In the genomic region with DNA sequence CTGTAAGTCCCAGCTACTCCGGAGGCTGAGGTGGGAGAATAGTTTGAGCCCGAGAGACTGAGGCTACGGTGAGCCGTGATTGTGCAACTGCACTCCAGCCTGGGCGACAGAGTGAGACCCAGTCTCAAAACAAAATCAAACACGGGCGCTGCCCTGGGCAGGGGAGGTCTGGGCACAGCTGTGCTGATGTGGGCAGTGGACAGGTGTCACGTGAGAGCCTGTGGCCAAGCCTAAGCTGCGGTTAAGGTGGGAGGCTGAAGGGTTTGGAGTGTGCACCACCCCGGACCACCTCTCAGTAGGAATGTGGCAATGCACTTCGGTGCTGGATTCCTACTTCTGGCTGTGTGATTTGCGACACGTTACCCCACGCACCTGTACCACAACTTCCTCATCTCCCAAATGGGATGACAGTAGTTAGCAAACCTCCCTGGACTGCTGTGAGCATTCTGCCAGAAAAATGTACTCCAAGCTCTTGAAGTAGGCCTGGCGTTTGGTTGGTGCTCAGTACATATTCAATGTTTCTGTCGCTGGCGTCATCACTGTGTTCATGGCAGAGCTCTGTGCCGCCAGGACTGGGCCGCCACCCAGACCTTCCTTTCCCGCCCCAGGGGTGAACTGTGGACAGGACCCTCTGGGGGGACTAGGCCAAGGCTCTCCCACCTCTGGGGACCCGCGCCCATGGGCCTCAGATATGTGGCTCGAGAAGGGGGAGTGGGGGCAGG, we compare ENCODE assay signal across 1 cellular context.
TF ChIP-seq lines count a peak whose summit lies in the region.

No MANE protein-coding gene starts in this region.

TF ChIP-seq in K562, 482 proteins besides CTCF, POLR2A, EP300 and RAD21 (continued from another document and continues in another):
- TF ChIP-seq, protein P1, sequence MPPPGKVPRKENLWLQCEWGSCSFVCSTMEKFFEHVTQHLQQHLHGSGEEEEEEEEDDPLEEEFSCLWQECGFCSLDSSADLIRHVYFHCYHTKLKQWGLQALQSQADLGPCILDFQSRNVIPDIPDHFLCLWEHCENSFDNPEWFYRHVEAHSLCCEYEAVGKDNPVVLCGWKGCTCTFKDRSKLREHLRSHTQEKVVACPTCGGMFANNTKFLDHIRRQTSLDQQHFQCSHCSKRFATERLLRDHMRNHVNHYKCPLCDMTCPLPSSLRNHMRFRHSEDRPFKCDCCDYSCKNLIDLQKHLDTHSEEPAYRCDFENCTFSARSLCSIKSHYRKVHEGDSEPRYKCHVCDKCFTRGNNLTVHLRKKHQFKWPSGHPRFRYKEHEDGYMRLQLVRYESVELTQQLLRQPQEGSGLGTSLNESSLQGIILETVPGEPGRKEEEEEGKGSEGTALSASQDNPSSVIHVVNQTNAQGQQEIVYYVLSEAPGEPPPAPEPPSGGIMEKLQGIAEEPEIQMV (tag; conservative IDR thresholded peaks at IDR 0.05; ENCODE audit: low read depth) = no peak; the same call in 1 of the 2 replicates
- no peak for TF ChIP-seq NCOA1 (IDR thresholded peaks at IDR 0.05; ENCODE audit: low read depth)
- TF ChIP-seq, protein P2, sequence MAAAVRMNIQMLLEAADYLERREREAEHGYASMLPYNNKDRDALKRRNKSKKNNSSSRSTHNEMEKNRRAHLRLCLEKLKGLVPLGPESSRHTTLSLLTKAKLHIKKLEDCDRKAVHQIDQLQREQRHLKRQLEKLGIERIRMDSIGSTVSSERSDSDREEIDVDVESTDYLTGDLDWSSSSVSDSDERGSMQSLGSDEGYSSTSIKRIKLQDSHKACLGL (CRISPR knock-in tag; IDR thresholded peaks at IDR 0.05; ENCODE audit: borderline replicate concordance, poor library complexity, severe bottlenecking) = peak; percentile 5
- TF ChIP-seq ZBED1 (IDR thresholded peaks at IDR 0.05) = no peak
- TF ChIP-seq WHSC1 (IDR thresholded peaks at IDR 0.05; ENCODE audit: low read length) = peak; percentile 97
- no peak for TF ChIP-seq ZSCAN32 (CRISPR knock-in tag; IDR thresholded peaks at IDR 0.05)
- TF ChIP-seq CBX3 (IDR thresholded peaks at IDR 0.05; ENCODE audit: borderline replicate concordance in 1 of 2, low read length in 2 of 2) = peak in 1 of 2 experiments; percentile 40; a peak in 2 of 3 replicates
- TF ChIP-seq ZNF165 (CRISPR knock-in tag; IDR thresholded peaks at IDR 0.05; ENCODE audit: borderline replicate concordance) = peak; percentile 62; the same call in 1 of the 2 replicates
- TF ChIP-seq PRMT5 (CRISPR knock-in tag; IDR thresholded peaks at IDR 0.05) = 0 out of 2 replicates have a peak, but pooled peaks have one; percentile 71
- TF ChIP-seq ZNF76 (CRISPR knock-in tag; IDR thresholded peaks at IDR 0.05; ENCODE audit: borderline replicate concordance) = 0 out of 2 replicates have a peak, but pooled peaks have one; percentile 28
- peak; percentile 76; the same call in 1 of the 2 replicates for TF ChIP-seq ZNF212 (CRISPR knock-in tag; IDR thresholded peaks at IDR 0.05)
- TF ChIP-seq RUNX1 (IDR thresholded peaks at IDR 0.05; ENCODE audit: low read depth) = no peak
- no peak for TF ChIP-seq FOXK2 (conservative IDR thresholded peaks at IDR 0.05 in 1 of 2, IDR thresholded peaks at IDR 0.05 in 1 of 2; ENCODE audit: low read depth in 2 of 2)
- TF ChIP-seq, protein P3, sequence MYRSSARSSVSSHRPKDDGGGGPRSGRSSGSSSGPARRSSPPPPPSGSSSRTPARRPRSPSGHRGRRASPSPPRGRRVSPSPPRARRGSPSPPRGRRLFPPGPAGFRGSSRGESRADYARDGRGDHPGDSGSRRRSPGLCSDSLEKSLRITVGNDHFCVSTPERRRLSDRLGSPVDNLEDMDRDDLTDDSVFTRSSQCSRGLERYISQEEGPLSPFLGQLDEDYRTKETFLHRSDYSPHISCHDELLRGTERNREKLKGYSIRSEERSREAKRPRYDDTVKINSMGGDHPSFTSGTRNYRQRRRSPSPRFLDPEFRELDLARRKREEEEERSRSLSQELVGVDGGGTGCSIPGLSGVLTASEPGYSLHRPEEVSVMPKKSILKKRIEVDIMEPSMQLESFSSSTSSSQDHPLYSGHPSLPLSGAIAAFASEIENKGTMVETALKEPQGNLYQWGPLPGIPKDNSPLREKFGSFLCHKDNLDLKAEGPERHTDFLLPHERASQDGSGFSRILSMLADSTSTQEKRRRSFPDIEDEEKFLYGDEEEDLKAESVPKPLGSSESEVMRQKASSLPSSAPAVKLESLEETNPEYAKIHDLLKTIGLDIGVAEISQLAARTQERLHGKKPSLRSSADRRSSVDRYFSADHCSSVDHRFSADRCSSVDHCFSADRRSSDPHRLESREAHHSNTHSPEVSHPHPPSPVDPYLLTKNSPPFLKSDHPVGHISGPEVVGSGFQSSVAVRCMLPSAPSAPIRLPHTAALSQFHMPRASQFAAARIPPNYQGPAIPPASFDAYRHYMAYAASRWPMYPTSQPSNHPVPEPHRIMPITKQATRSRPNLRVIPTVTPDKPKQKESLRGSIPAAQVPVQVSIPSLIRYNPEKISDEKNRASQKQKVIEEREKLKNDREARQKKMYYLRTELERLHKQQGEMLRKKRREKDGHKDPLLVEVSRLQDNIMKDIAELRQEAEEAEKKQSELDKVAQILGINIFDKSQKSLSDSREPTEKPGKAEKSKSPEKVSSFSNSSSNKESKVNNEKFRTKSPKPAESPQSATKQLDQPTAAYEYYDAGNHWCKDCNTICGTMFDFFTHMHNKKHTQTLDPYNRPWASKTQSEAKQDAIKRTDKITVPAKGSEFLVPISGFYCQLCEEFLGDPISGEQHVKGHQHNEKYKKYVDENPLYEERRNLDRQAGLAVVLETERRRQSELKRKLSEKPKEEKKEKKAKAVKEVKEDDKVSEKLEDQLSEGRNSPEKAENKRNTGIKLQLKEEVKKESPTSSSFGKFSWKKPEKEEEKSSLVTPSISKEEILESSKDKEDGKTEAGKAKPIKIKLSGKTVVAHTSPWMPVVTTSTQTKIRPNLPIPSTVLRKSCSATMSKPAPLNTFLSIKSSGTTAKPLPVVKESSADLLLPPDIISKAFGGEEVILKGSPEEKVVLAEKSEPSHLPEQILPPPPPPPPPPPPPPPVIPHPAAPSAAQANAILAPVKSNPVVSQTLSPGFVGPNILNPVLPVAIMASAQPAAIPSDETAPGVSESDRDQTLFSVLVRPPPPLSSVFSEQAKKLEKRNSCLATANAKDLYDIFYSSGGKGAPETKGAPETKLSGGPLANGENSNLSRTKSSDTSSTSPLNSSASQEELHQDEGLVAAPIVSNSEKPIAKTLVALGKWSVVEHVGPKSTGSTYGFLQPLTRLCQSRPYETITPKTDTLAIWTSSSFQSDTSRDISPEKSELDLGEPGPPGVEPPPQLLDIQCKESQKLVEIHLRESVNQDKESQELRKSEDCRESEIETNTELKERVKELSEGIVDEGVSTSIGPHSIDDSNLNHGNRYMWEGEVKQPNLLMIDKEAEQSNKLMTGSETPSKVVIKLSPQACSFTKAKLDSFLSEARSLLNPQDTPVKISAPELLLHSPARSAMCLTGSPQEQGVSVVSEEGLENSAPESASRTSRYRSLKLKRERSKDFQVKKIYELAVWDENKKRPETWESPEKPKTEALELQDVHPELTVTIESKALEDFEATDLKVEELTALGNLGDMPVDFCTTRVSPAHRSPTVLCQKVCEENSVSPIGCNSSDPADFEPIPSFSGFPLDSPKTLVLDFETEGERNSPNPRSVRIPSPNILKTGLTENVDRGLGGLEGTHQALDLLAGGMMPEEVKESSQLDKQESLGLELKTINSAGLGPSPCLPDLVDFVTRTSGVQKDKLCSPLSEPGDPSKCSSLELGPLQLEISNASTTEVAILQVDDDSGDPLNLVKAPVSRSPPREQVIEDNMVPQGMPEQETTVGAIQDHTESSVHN (IDR thresholded peaks at IDR 0.05; ENCODE audit: borderline replicate concordance in 1 of 2, low read depth in 1 of 2) = no peak
- TF ChIP-seq, protein P4, sequence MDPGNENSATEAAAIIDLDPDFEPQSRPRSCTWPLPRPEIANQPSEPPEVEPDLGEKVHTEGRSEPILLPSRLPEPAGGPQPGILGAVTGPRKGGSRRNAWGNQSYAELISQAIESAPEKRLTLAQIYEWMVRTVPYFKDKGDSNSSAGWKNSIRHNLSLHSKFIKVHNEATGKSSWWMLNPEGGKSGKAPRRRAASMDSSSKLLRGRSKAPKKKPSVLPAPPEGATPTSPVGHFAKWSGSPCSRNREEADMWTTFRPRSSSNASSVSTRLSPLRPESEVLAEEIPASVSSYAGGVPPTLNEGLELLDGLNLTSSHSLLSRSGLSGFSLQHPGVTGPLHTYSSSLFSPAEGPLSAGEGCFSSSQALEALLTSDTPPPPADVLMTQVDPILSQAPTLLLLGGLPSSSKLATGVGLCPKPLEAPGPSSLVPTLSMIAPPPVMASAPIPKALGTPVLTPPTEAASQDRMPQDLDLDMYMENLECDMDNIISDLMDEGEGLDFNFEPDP (CRISPR knock-in tag; IDR thresholded peaks at IDR 0.05) = peak; percentile 6; the same call in 1 of the 2 replicates
- no peak for TF ChIP-seq ZNF436 (CRISPR knock-in tag; IDR thresholded peaks at IDR 0.05)
- no peak for TF ChIP-seq ZNF253 (CRISPR knock-in tag; conservative IDR thresholded peaks at IDR 0.05)
- TF ChIP-seq CEBPG (CRISPR knock-in tag; IDR thresholded peaks at IDR 0.05) = no peak
- TF ChIP-seq CEBPG (tag; conservative IDR thresholded peaks at IDR 0.05 in 1 of 2, IDR thresholded peaks at IDR 0.05 in 1 of 2) = peak; percentile 57 to 73; a peak in 3 of 4 replicates
- no peak for TF ChIP-seq NFIX (CRISPR knock-in tag; IDR thresholded peaks at IDR 0.05; ENCODE audit: low read depth)
- TF ChIP-seq SRF (CRISPR knock-in tag; IDR thresholded peaks at IDR 0.05) = 0 out of 4 replicates have a peak, but pooled peaks of 1 of the 2 experiments have one; percentile 62
- 0 out of 2 replicates have a peak, but pooled peaks have one; percentile 58 for TF ChIP-seq ZNF586 (CRISPR knock-in tag; conservative IDR thresholded peaks at IDR 0.05)
- TF ChIP-seq RBM25 (IDR thresholded peaks at IDR 0.05; ENCODE audit: low read depth, low read length, severe bottlenecking) = no peak
- TF ChIP-seq, protein P5, sequence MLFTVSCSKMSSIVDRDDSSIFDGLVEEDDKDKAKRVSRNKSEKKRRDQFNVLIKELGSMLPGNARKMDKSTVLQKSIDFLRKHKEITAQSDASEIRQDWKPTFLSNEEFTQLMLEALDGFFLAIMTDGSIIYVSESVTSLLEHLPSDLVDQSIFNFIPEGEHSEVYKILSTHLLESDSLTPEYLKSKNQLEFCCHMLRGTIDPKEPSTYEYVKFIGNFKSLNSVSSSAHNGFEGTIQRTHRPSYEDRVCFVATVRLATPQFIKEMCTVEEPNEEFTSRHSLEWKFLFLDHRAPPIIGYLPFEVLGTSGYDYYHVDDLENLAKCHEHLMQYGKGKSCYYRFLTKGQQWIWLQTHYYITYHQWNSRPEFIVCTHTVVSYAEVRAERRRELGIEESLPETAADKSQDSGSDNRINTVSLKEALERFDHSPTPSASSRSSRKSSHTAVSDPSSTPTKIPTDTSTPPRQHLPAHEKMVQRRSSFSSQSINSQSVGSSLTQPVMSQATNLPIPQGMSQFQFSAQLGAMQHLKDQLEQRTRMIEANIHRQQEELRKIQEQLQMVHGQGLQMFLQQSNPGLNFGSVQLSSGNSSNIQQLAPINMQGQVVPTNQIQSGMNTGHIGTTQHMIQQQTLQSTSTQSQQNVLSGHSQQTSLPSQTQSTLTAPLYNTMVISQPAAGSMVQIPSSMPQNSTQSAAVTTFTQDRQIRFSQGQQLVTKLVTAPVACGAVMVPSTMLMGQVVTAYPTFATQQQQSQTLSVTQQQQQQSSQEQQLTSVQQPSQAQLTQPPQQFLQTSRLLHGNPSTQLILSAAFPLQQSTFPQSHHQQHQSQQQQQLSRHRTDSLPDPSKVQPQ (CRISPR knock-in tag; IDR thresholded peaks at IDR 0.05; ENCODE audit: borderline replicate concordance) = no peak
- TF ChIP-seq ZNF644 (tag; IDR thresholded peaks at IDR 0.05; ENCODE audit: low read depth) = no peak
- no peak for TF ChIP-seq SREBF1 (IDR thresholded peaks at IDR 0.05; ENCODE audit: borderline replicate concordance, low read depth, low read length)
- TF ChIP-seq ZBTB7A (IDR thresholded peaks at IDR 0.05; ENCODE audit: borderline replicate concordance, control insufficient read depth, low read depth, low read length) = no peak; the same call in none of the 2 replicates
- TF ChIP-seq SNIP1 (IDR thresholded peaks at IDR 0.05; ENCODE audit: low read depth) = no peak
- TF ChIP-seq ELF1 (tag; IDR thresholded peaks at IDR 0.05) = no peak
- no peak for TF ChIP-seq NCOA4 (IDR thresholded peaks at IDR 0.05; ENCODE audit: partially characterized antibody)
- TF ChIP-seq ZNF589 (CRISPR knock-in tag; IDR thresholded peaks at IDR 0.05; ENCODE audit: low read depth) = no peak
- TF ChIP-seq TBL1XR1 (IDR thresholded peaks at IDR 0.05; ENCODE audit: low read length in 2 of 2) = no peak
- TF ChIP-seq KHSRP (IDR thresholded peaks at IDR 0.05) = no peak
- no peak for TF ChIP-seq SMC3 (conservative IDR thresholded peaks at IDR 0.05; ENCODE audit: insufficient read depth, low read depth, low read length)
- TF ChIP-seq ZZZ3 (IDR thresholded peaks at IDR 0.05) = no peak
- peak; percentile 43; the same call in 1 of the 2 replicates for TF ChIP-seq ZNF707 (CRISPR knock-in tag; conservative IDR thresholded peaks at IDR 0.05)
- peak; percentile 41; the same call in 1 of the 2 replicates for TF ChIP-seq ZNF561 (CRISPR knock-in tag; conservative IDR thresholded peaks at IDR 0.05)
- no peak for TF ChIP-seq SRSF9 (IDR thresholded peaks at IDR 0.05; ENCODE audit: borderline replicate concordance, low read depth, low read length)
- TF ChIP-seq, protein P6, sequence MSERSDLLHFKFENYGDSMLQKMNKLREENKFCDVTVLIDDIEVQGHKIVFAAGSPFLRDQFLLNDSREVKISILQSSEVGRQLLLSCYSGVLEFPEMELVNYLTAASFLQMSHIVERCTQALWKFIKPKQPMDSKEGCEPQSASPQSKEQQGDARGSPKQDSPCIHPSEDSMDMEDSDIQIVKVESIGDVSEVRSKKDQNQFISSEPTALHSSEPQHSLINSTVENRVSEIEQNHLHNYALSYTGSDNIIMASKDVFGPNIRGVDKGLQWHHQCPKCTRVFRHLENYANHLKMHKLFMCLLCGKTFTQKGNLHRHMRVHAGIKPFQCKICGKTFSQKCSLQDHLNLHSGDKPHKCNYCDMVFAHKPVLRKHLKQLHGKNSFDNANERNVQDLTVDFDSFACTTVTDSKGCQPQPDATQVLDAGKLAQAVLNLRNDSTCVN (CRISPR knock-in tag; IDR thresholded peaks at IDR 0.05) = peak; percentile 79; the same call in 1 of the 2 replicates
- TF ChIP-seq CHD1 (IDR thresholded peaks at IDR 0.05; ENCODE audit: low read length) = no peak
- no peak for TF ChIP-seq SETDB1 (IDR thresholded peaks at IDR 0.05; ENCODE audit: low read length)
- peak; percentile 19; the same call in 1 of the 2 replicates for TF ChIP-seq KLF6 (CRISPR knock-in tag; IDR thresholded peaks at IDR 0.05; ENCODE audit: borderline replicate concordance)
- no peak for TF ChIP-seq CHD2 (IDR thresholded peaks at IDR 0.05; ENCODE audit: low read depth, low read length)
- no peak for TF ChIP-seq KLF13 (tag; IDR thresholded peaks at IDR 0.05; ENCODE audit: borderline replicate concordance, low read depth)
- TF ChIP-seq ZNF146 (CRISPR knock-in tag; IDR thresholded peaks at IDR 0.05; ENCODE audit: unreplicated experiment) = peak; percentile 23
